In genomic region chr3:61560452-61561373, GRCh38 we compare ENCODE assay signal across 1 cellular context.
A peak's percentile ranks its signal among the peaks of the same experiment; 100 is the strongest.
TF ChIP-seq lines count a peak whose summit lies in the region.

No MANE protein-coding gene starts in this region.

TF ChIP-seq in HEK293, 187 proteins besides CTCF, POLR2A, EP300 and RAD21 (continued from another document):
- TF ChIP-seq ZNF354C (tag by site-specific recombination; IDR thresholded peaks at IDR 0.05; ENCODE audit: borderline replicate concordance, low read depth) (no peak), ZNF211 (tag by site-specific recombination; IDR thresholded peaks at IDR 0.05; ENCODE audit: low read depth) (no peak), ZNF394 (tag by site-specific recombination; IDR thresholded peaks at IDR 0.05; ENCODE audit: borderline replicate concordance) (peak; percentile 91), GFI1B (tag by site-specific recombination; IDR thresholded peaks at IDR 0.05) (peak; percentile 55; the same call in 1 of the 2 replicates), ZNF843 (tag by site-specific recombination; IDR thresholded peaks at IDR 0.05) (peak; percentile 69; the same call in 1 of the 2 replicates), ZNF560 (tag by site-specific recombination; IDR thresholded peaks at IDR 0.05; ENCODE audit: borderline replicate concordance) (no peak), KLF16 (tag by site-specific recombination; IDR thresholded peaks at IDR 0.05) (peak; percentile 49; the same call in 1 of the 2 replicates), ZSCAN30 (tag by site-specific recombination; IDR thresholded peaks at IDR 0.05) (peak; percentile 83), ZNF366 (tag by site-specific recombination; conservative IDR thresholded peaks at IDR 0.05) (0 out of 2 replicates have a peak, but pooled peaks have one; percentile 53), ZNF629 (tag by site-specific recombination; IDR thresholded peaks at IDR 0.05) (peak; percentile 63), ZNF692 (tag by site-specific recombination; IDR thresholded peaks at IDR 0.05) (peak; percentile 99), ZXDB (tag by site-specific recombination; IDR thresholded peaks at IDR 0.05) (peak; percentile 89), ZNF600 (tag by site-specific recombination; IDR thresholded peaks at IDR 0.05) (peak; percentile 71), ZBTB44 (tag by site-specific recombination; IDR thresholded peaks at IDR 0.05) (peak; percentile 38; the same call in 1 of the 2 replicates), ZNF610 (tag by site-specific recombination; IDR thresholded peaks at IDR 0.05; ENCODE audit: borderline replicate concordance) (peak; percentile 73)
